In genomic region chr1:53321366-53321765, GRCh38 we compare ENCODE assay signal across 10 cellular contexts. TPM values are rescaled to one million over a fixed set of nuclear protein-coding genes. Genes with fewer than 3 reads are reported as not detected.
DNase-seq lines count a peak whose midpoint lies in the region; ATAC-seq and TF ChIP-seq lines count a peak whose summit lies in the region.
"Had no signal": no experiment of that assay in that cellular context is flagged by ENCODE, and none has a peak within 500 bp of the region (broad histone marks: within the 10 kb centered on the region; RNA-seq: fewer than 3 reads in every experiment).

No MANE protein-coding gene starts in this region.

- no peak overlapping the region for H3K4me3 Mint-ChIP-seq in T-helper 17 cell
- H3K4me3 Mint-ChIP-seq: activated T-cell treated with anti-CD3 and anti-CD28 coated beads, Interleukin-2, amount 50 U/mL, for 72 hours; central memory CD8-positive, alpha-beta T cell had no signal

- no peak overlapping the region for H2AFZ ChIP-seq in osteoblast (ENCODE audit: low read length)

- H3K9me3 ChIP-seq in osteoblast (ENCODE audit: low read depth, low read length) (no peaks in the 10 kb centered on the region), T-helper 17 cell (ENCODE audit: control insufficient read depth, low read length, poor library complexity, severe bottlenecking) (no peaks in the 10 kb centered on the region)

- peaks cover 24% of the 10 kb centered on the region for H3K4me1 Mint-ChIP-seq in T-helper 17 cell

- peak; percentile 5 for TF ChIP-seq CTCF in osteoblast (IDR thresholded peaks at IDR 0.05; ENCODE audit: extremely low read depth, low read depth, low read length)

- H3K4me1 ChIP-seq in osteoblast (ENCODE audit: insufficient read depth, low read length): peaks cover 11% of the 10 kb centered on the region

- peaks cover 10% of the 10 kb centered on the region for H3K36me3 ChIP-seq in osteoblast (ENCODE audit: insufficient read depth, low read length)

- H4K20me1 ChIP-seq in osteoblast (ENCODE audit: insufficient read depth, low read length): no peaks in the 10 kb centered on the region

- no peaks in the 10 kb centered on the region for H3K79me2 ChIP-seq in osteoblast (ENCODE audit: insufficient read depth, low read length)

- no peak for ATAC-seq in T-helper 17 cell
- ATAC-seq in GM19328 (IDR thresholded peaks at IDR 0.05; ENCODE audit: unreplicated experiment): no peak
- ATAC-seq: activated T-cell treated with anti-CD3 and anti-CD28 coated beads, Interleukin-2, amount 50 U/mL, for 72 hours had no signal

- peaks cover 2% of the 10 kb centered on the region for H3K36me3 Mint-ChIP-seq in T-helper 17 cell (ENCODE audit: low read depth)

- no peaks in the 10 kb centered on the region for H3K27me3 ChIP-seq in osteoblast (ENCODE audit: insufficient read depth, low read length)

- no peak overlapping the region for H3K4me2 ChIP-seq in osteoblast (ENCODE audit: insufficient read depth, low read length)

- H3K27ac Mint-ChIP-seq in T-helper 17 cell: no peak overlapping the region

- no peak overlapping the region for H3K4me3 ChIP-seq in osteoblast (ENCODE audit: insufficient read depth, low read length)

- H3K27ac ChIP-seq in cingulate gyrus (ENCODE audit: low read depth, low read length): peak overlapping the region; percentile 10
- H3K27ac ChIP-seq in osteoblast (ENCODE audit: low read depth, low read length): no peak overlapping the region

- H3K27me3 Mint-ChIP-seq in T-helper 17 cell: no peaks in the 10 kb centered on the region
- H3K27me3 Mint-ChIP-seq: central memory CD8-positive, alpha-beta T cell had no signal

- DNase-seq in DMS 273 (lab: John Stamatoyannopoulos, UW; ENCODE audit: unreplicated experiment) (peak; percentile 75), DMS 273 treated with DMSO at 0.1 percent for 48 hours (lab: John Stamatoyannopoulos, UW) (no peak), NCI-H1694 (lab: John Stamatoyannopoulos, UW) (peak; percentile 46), osteoblast (ENCODE audit: insufficient read length, low spot score, missing footprints) (peak; percentile 76), T-helper 17 cell (no peak), NCI-H446 (lab: John Stamatoyannopoulos, UW) (no peak)

RNA-seq across cellular contexts. Expression of gene LRP8, which starts 6.5 kb away (rescaled TPM):
- total RNA-seq in osteoblast (8.3 and 11.2 TPM in 2 replicates), T-helper 17 cell (10 to 100 TPM; 15.1 to 18.6 TPM)

Comparison
In these comparisons a context has a peak if more than half of its experiments do, and no peak if none do; other contexts are left out.
1. DNase-seq: peak in DMS 273 (single experiment), NCI-H1694 (single experiment) and osteoblast (single experiment); none in DMS 273 treated with DMSO at 0.1 percent for 48 hours (single experiment), T-helper 17 cell (0 of 3) and NCI-H446 (0 of 2).